In the genomic region with DNA sequence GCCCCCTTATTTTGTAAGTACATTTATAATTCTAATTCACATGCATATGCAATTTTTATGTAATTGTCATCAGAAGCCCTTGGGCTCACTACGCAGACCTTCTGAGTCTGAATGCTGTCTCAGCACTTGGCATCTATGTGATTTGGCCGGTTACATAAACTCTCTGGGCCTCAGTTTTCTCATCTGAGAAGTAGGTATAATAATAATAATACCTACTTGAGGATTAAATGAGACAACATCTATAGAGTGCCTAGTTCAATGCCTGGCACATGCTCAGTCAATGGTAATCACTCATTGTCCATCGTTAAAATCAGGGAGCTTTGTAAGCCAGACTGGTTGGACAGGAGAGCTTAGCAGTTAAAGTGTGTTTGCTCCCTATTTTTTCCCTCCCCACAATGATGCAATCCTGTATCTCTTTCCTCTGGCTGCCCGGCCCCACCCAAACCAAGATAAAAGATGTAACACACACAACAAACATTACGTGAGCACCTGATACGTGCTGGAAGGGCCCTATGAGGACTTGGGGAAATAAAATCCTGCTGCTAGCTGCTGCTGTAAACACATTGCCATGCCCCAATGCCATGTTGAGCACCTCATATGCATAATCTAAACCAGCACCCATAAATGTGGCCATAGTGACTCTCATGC, we compare ENCODE assay signal across 28 cellular contexts.
"Had no signal": no experiment of that assay in that cellular context is flagged by ENCODE, and none has a peak within 500 bp of the region (broad histone marks: within the 10 kb centered on the region; RNA-seq: fewer than 3 reads in every experiment).

No MANE protein-coding gene starts in this region.

- FAIRE-seq: keratinocyte, TTC549, urothelium cell line had no signal

- H3K36me3 Mint-ChIP-seq: activated naive CD4-positive, alpha-beta T cell treated with anti-CD3 and anti-CD28 coated beads, Interleukin-2, amount 10 ng/mL, durations not matched to agents 7 days and 5 days; activated naive CD8-positive, alpha-beta T cell treated with anti-CD3 and anti-CD28 coated beads, Interleukin-2, amount 10 ng/mL, durations not matched to agents 7 days and 5 days; natural killer cell had no signal

- H3K9me3 ChIP-seq: gastrocnemius medialis, neutrophil, ovary, right lobe of liver, thoracic aorta had no signal

- H3K27me3 Mint-ChIP-seq: progenitor cell of endocrine pancreas had no signal

- H3K4me1 Mint-ChIP-seq: activated naive CD8-positive, alpha-beta T cell treated with anti-CD3 and anti-CD28 coated beads, Interleukin-2, amount 10 ng/mL, durations not matched to agents 7 days and 5 days; natural killer cell had no signal

- H3K27ac ChIP-seq: gastrocnemius medialis, neutrophil, ovary, right lobe of liver, WERI-Rb-1 had no signal

- H3K4me3 Mint-ChIP-seq: activated naive CD4-positive, alpha-beta T cell treated with anti-CD3 and anti-CD28 coated beads, Interleukin-2, amount 10 ng/mL, durations not matched to agents 7 days and 5 days; activated naive CD8-positive, alpha-beta T cell treated with anti-CD3 and anti-CD28 coated beads, Interleukin-2, amount 10 ng/mL, durations not matched to agents 7 days and 5 days; activated T-helper 1 cell treated with anti-CD3 and anti-CD28 coated beads, Interleukin-12 subunit alpha, Interleukin-12 subunit beta, Interleukin-2, Interleukin-4 antibody, amounts not matched to agents 30 ng/mL and 10 ng/mL and 1 ng/mL, durations not matched to agents 14 hours and 24 hours and 36 hours; endodermal cell; natural killer cell had no signal

- DNase-seq: activated CD4-positive, alpha-beta T cell treated with anti-CD3 and anti-CD28 coated beads for 48 hours; activated CD4-positive, alpha-beta T cell treated with anti-CD3 and anti-CD28 coated beads, Interleukin-2, amount 50 U/mL, for 48 hours; activated CD8-positive, alpha-beta memory T cell treated with anti-CD3 and anti-CD28 coated beads for 24 hours; activated effector memory CD4-positive, alpha-beta T cell treated with anti-CD3 and anti-CD28 coated beads, Interleukin-2, amount 50 U/mL, for 16 hours; activated naive CD4-positive, alpha-beta T cell treated with anti-CD3 and anti-CD28 coated beads, Interleukin-2, amount 10 ng/mL, durations not matched to agents 7 days and 5 days; activated naive CD8-positive, alpha-beta T cell treated with anti-CD3 and anti-CD28 coated beads, Interleukin-2, amount 10 ng/mL, durations not matched to agents 7 days and 5 days; amniotic stem cell; central memory CD4-positive, alpha-beta T cell; endodermal cell; gastrocnemius medialis; glutamatergic neuron; left cardiac atrium; natural killer cell; ovary; right lobe of liver; stimulated activated CD4-positive, alpha-beta T cell treated with anti-CD3 and anti-CD28 coated beads, Interleukin-12 subunit alpha, Interleukin-12 subunit beta, amount 100 ng/mL, for 4 hours; stimulated activated CD4-positive, alpha-beta T cell treated with anti-CD3 and anti-CD28 coated beads, Interleukin-4, amount 100 ng/mL, for 1 hour; stimulated activated naive CD8-positive, alpha-beta T cell treated with anti-CD3 and anti-CD28 coated beads, Interleukin-15, Interleukin-2, amounts not matched to agents 100 U/mL and 50 U/mL, for 24 hours; trophoblast cell; WERI-Rb-1 had no signal

- H3K27me3 ChIP-seq: gastrocnemius medialis, neutrophil, ovary, right lobe of liver had no signal

- H3K4me3 ChIP-seq: gastrocnemius medialis, ovary, right lobe of liver, thoracic aorta had no signal

- H3K4me1 ChIP-seq: gastrocnemius medialis, right lobe of liver had no signal

- ATAC-seq: activated CD4-positive, CD25-positive, alpha-beta regulatory T cell treated with anti-CD3 and anti-CD28 coated beads, Interleukin-2, amount 50 U/mL, for 24 hours; gastrocnemius medialis; natural killer cell; right lobe of liver; stimulated activated naive CD8-positive, alpha-beta T cell treated with anti-CD3 and anti-CD28 coated beads, Interleukin-15, Interleukin-2, amounts not matched to agents 100 U/mL and 50 U/mL, for 24 hours had no signal

- H3K9me3 Mint-ChIP-seq: activated naive CD4-positive, alpha-beta T cell treated with anti-CD3 and anti-CD28 coated beads, Interleukin-2, amount 10 ng/mL, durations not matched to agents 7 days and 5 days; activated naive CD8-positive, alpha-beta T cell treated with anti-CD3 and anti-CD28 coated beads, Interleukin-2, amount 10 ng/mL, durations not matched to agents 7 days and 5 days; endodermal cell; natural killer cell had no signal

- H3K36me3 ChIP-seq: gastrocnemius medialis, neutrophil, ovary, right lobe of liver, thoracic aorta, WERI-Rb-1 had no signal

- H3K27ac Mint-ChIP-seq: activated naive CD4-positive, alpha-beta T cell treated with anti-CD3 and anti-CD28 coated beads, Interleukin-2, amount 10 ng/mL, durations not matched to agents 7 days and 5 days; activated naive CD8-positive, alpha-beta T cell treated with anti-CD3 and anti-CD28 coated beads, Interleukin-2, amount 10 ng/mL, durations not matched to agents 7 days and 5 days; activated T-helper 1 cell treated with anti-CD3 and anti-CD28 coated beads, Interleukin-12 subunit alpha, Interleukin-12 subunit beta, Interleukin-2, Interleukin-4 antibody, amounts not matched to agents 30 ng/mL and 10 ng/mL and 1 ng/mL, durations not matched to agents 14 hours and 24 hours and 36 hours; endodermal cell; natural killer cell; progenitor cell of endocrine pancreas had no signal
